ENCODE assay signal across 2 cellular contexts in the genomic region with DNA sequence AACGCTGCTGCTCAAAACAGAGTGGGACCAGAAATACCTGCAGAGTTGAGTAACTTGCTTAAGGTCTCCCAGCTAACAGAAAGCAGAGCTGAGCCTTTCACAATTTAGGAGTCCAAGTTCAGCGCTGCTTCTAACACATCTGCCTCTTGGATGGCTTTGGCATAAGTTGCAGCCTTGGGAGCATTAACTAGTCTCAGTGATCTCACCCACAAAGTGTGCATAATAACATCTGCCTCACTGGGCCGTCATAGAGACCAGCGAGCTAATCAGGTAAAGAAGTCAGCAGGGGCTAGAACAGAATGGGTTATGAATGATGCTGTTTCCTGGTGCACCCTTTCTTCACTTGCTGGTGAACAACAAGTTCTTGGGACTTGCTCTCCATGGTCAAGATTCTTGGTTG.
TF ChIP-seq lines count a peak whose summit lies in the region.

No MANE protein-coding gene starts in this region.

TF ChIP-seq in A549, 52 proteins besides CTCF, POLR2A, EP300 and RAD21 (continued from another document):
- TF ChIP-seq, protein P1, sequence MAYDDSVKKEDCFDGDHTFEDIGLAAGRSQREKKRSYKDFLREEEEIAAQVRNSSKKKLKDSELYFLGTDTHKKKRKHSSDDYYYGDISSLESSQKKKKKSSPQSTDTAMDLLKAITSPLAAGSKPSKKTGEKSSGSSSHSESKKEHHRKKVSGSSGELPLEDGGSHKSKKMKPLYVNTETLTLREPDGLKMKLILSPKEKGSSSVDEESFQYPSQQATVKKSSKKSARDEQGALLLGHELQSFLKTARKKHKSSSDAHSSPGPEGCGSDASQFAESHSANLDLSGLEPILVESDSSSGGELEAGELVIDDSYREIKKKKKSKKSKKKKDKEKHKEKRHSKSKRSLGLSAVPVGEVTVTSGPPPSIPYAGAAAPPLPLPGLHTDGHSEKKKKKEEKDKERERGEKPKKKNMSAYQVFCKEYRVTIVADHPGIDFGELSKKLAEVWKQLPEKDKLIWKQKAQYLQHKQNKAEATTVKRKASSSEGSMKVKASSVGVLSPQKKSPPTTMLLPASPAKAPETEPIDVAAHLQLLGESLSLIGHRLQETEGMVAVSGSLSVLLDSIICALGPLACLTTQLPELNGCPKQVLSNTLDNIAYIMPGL (CRISPR knock-in tag; IDR thresholded peaks at IDR 0.05; ENCODE audit: borderline replicate concordance), result no peak
- TF ChIP-seq FOSB (CRISPR knock-in tag; IDR thresholded peaks at IDR 0.05) (no peak), CHD2 (IDR thresholded peaks at IDR 0.05; ENCODE audit: low read length, partially characterized antibody) (no peak), ESRRA (IDR thresholded peaks at IDR 0.05; ENCODE audit: borderline replicate concordance, low read length) (no peak), POLR2AphosphoS2 (conservative IDR thresholded peaks at IDR 0.05; ENCODE audit: low read length) (no peak), EHF (CRISPR knock-in tag; IDR thresholded peaks at IDR 0.05) (no peak), FOSL2 (IDR thresholded peaks at IDR 0.05) (no peak), FOSL2 (CRISPR knock-in tag; IDR thresholded peaks at IDR 0.05) (no peak), FOXS1 (CRISPR knock-in tag; IDR thresholded peaks at IDR 0.05) (no peak), HOXA7 (CRISPR knock-in tag; IDR thresholded peaks at IDR 0.05) (no peak), CBX8 (IDR thresholded peaks at IDR 0.05) (no peak), BCL3 (IDR thresholded peaks at IDR 0.05) (no peak), NPAS2 (CRISPR knock-in tag; IDR thresholded peaks at IDR 0.05; ENCODE audit: borderline replicate concordance) (no peak), BHLHE40 (IDR thresholded peaks at IDR 0.05; ENCODE audit: low read depth, low read length) (no peak), JUN (IDR thresholded peaks at IDR 0.05) (no peak)
- TF ChIP-seq, protein P2, sequence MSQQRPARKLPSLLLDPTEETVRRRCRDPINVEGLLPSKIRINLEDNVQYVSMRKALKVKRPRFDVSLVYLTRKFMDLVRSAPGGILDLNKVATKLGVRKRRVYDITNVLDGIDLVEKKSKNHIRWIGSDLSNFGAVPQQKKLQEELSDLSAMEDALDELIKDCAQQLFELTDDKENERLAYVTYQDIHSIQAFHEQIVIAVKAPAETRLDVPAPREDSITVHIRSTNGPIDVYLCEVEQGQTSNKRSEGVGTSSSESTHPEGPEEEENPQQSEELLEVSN (IDR thresholded peaks at IDR 0.05; ENCODE audit: borderline replicate concordance, low read depth), result no peak

TF ChIP-seq in WTC11, 78 proteins besides CTCF, POLR2A, EP300 and RAD21 (continued from another document):
- TF ChIP-seq FOXK1 (CRISPR knock-in tag; IDR thresholded peaks at IDR 0.05), result no peak
- no peak for TF ChIP-seq TEAD4 (CRISPR knock-in tag; IDR thresholded peaks at IDR 0.05)
- TF ChIP-seq CBFB (CRISPR knock-in tag; IDR thresholded peaks at IDR 0.05; ENCODE audit: low read depth), result no peak
- no peak for TF ChIP-seq OVOL2 (CRISPR knock-in tag; IDR thresholded peaks at IDR 0.05; ENCODE audit: borderline replicate concordance)
- no peak for TF ChIP-seq ZNF671 (CRISPR knock-in tag; IDR thresholded peaks at IDR 0.05)
- TF ChIP-seq, protein P3, sequence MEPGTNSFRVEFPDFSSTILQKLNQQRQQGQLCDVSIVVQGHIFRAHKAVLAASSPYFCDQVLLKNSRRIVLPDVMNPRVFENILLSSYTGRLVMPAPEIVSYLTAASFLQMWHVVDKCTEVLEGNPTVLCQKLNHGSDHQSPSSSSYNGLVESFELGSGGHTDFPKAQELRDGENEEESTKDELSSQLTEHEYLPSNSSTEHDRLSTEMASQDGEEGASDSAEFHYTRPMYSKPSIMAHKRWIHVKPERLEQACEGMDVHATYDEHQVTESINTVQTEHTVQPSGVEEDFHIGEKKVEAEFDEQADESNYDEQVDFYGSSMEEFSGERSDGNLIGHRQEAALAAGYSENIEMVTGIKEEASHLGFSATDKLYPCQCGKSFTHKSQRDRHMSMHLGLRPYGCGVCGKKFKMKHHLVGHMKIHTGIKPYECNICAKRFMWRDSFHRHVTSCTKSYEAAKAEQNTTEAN (CRISPR knock-in tag; IDR thresholded peaks at IDR 0.05), result no peak
- TF ChIP-seq, protein P4, sequence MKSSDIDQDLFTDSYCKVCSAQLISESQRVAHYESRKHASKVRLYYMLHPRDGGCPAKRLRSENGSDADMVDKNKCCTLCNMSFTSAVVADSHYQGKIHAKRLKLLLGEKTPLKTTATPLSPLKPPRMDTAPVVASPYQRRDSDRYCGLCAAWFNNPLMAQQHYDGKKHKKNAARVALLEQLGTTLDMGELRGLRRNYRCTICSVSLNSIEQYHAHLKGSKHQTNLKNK (CRISPR knock-in tag; IDR thresholded peaks at IDR 0.05), result no peak
- no peak for TF ChIP-seq SMAD4 (CRISPR knock-in tag; IDR thresholded peaks at IDR 0.05)
- no peak for TF ChIP-seq KAT7 (CRISPR knock-in tag; IDR thresholded peaks at IDR 0.05; ENCODE audit: borderline replicate concordance)
- no peak for TF ChIP-seq ZNF396 (CRISPR knock-in tag; IDR thresholded peaks at IDR 0.05; ENCODE audit: borderline replicate concordance)
- TF ChIP-seq ZNF416 (CRISPR knock-in tag; IDR thresholded peaks at IDR 0.05), result no peak
- TF ChIP-seq ATF6 (CRISPR knock-in tag; IDR thresholded peaks at IDR 0.05), result no peak
- no peak for TF ChIP-seq ELF4 (CRISPR knock-in tag; IDR thresholded peaks at IDR 0.05; ENCODE audit: low read depth)
